In genomic region chr5:179344301-179345178, GRCh38 we compare ENCODE assay signal across 11 cellular contexts. TPM values are rescaled to one million over a fixed set of nuclear protein-coding genes. Genes with fewer than 3 reads are reported as not detected.
DNase-seq lines count a peak whose midpoint lies in the region; ATAC-seq and TF ChIP-seq lines count a peak whose summit lies in the region.
"Had no signal": no experiment of that assay in that cellular context is flagged by ENCODE, and none has a peak within 500 bp of the region (broad histone marks: within the 10 kb centered on the region; RNA-seq: fewer than 3 reads in every experiment).

No MANE protein-coding gene starts in this region.

- H2AFZ ChIP-seq in parathyroid adenoma: peak overlapping the region; percentile 57

- DNase-seq in BJ (ENCODE audit: low read depth): no peak
- no peak for DNase-seq in RWPE2 (ENCODE audit: low spot score)
- DNase-seq in heart right ventricle: no peak
- no peak for DNase-seq in stimulated activated naive CD4-positive, alpha-beta T cell (lab: John Stamatoyannopoulos, UW)
- no peak for DNase-seq in NCI-H2081 (lab: John Stamatoyannopoulos, UW)
- DNase-seq in cerebellar cortex (ENCODE audit: low spot score): no peak
- DNase-seq in NK-92 (lab: John Stamatoyannopoulos, UW; ENCODE audit: unreplicated experiment): no peak
- DNase-seq: natural killer cell, OCI-M1 had no signal

- POLR2A ChIA-PET in BJ (lab: Charles Lee): no interaction called here

- intact Hi-C loops in heart right ventricle (cut with DNase I): loop anchor here in 9 of 10 donors (5.0 to 10.0 kb wide), 4 partner anchors 170 to 180 kb away; no protein-coding TSS in a partner anchor

- H3K4me2 ChIP-seq in parathyroid adenoma (ENCODE audit: low read length): peak overlapping the region; percentile 51

- H3K36me3 ChIP-seq in BJ (ENCODE audit: control insufficient read depth, insufficient read depth, low read length) (peaks cover 8% of the 10 kb centered on the region), RWPE2 (ENCODE audit: low read depth) (no peaks in the 10 kb centered on the region), heart right ventricle (peaks cover 0 to 6% (median 0%) of the 10 kb centered on the region in 9 donors), parathyroid adenoma (ENCODE audit: control insufficient read depth, insufficient read depth, low read length) (no peaks in the 10 kb centered on the region)

- ATAC-seq in RWPE2 (ENCODE audit: low read depth): peak; percentile 15; the same call in 1 of the 3 replicates
- ATAC-seq in heart right ventricle: peak in 7 of 8 donors; percentile 7 to 52 (median 29)

- H3K27me3 ChIP-seq in BJ (ENCODE audit: control insufficient read depth, insufficient read depth, low read length) (0 out of 2 replicates have a peak, but pooled peaks cover 3% of the 10 kb centered on the region), RWPE2 (ENCODE audit: insufficient read depth, poor library complexity, severe bottlenecking) (peaks cover 58% of the 10 kb centered on the region), heart right ventricle (peaks cover 7 to 84% (median 60%) of the 10 kb centered on the region in 7 donors), parathyroid adenoma (ENCODE audit: control insufficient read depth, insufficient read depth, low read length) (peaks cover 5% of the 10 kb centered on the region)

- no peak overlapping the region for H3K27ac ChIP-seq in RWPE2 (ENCODE audit: poor library complexity, severe bottlenecking)
- H3K27ac ChIP-seq in heart right ventricle: peak overlapping the region in 6 of 10 donors; percentile 15 to 83 (median 52)
- H3K27ac ChIP-seq in parathyroid adenoma: no peak overlapping the region

- H3K4me3 ChIP-seq in BJ (ENCODE audit: low read depth, low read length): peak overlapping the region; percentile 77
- peak overlapping the region; percentile 20 for H3K4me3 ChIP-seq in RWPE2 (ENCODE audit: severe bottlenecking)
- H3K4me3 ChIP-seq in heart right ventricle: peak overlapping the region; percentile 32 to 66 (median 60)
- peak overlapping the region; percentile 14 for H3K4me3 ChIP-seq in parathyroid adenoma (ENCODE audit: low read depth, low read length)

- no peak for TF ChIP-seq CTCF in BJ (IDR thresholded peaks at IDR 0.05; ENCODE audit: insufficient read depth, low read depth, low read length)
- no peak for TF ChIP-seq CTCF in RWPE2 (IDR thresholded peaks at IDR 0.05; ENCODE audit: poor library complexity, severe bottlenecking)
- no peak for TF ChIP-seq CTCF in heart right ventricle (IDR thresholded peaks at IDR 0.05)
- TF ChIP-seq CTCF in parathyroid adenoma (IDR thresholded peaks at IDR 0.05): no peak

- H3K9me3 ChIP-seq in RWPE2 (ENCODE audit: severe bottlenecking) (no peaks in the 10 kb centered on the region), heart right ventricle (no peaks in the 10 kb centered on the region), parathyroid adenoma (ENCODE audit: control insufficient read depth, low read length) (no peaks in the 10 kb centered on the region)

- no peaks in the 10 kb centered on the region for H3K79me2 ChIP-seq in parathyroid adenoma

- CTCF ChIA-PET in BJ (lab: Yijun Ruan, JAX): interaction anchor here (0.7 to 4.6 kb wide), 17 partner anchors 10 to 210 kb away, joined by 3 to 75 read pairs (median 7); no protein-coding TSS in a partner anchor

- H3K4me1 ChIP-seq in RWPE2 (ENCODE audit: insufficient read depth, poor library complexity, severe bottlenecking) (no peaks in the 10 kb centered on the region), heart right ventricle (peaks cover 8 to 46% (median 19%) of the 10 kb centered on the region in 9 donors), parathyroid adenoma (peaks cover 3% of the 10 kb centered on the region)

- H3K9ac ChIP-seq in parathyroid adenoma: no peak overlapping the region

- 0 to 1% methylated on average over 84 to 92 of the region's 92 CpGs for WGBS in heart right ventricle, 2 donors

RNA-seq across cellular contexts. Expression of gene ADAMTS2, which starts 0.7 kb away (rescaled TPM):
- polyA plus RNA-seq in BJ (2011; rRNA removed): 80.0 and 129 TPM in 2 replicates
- polyA minus RNA-seq in BJ (2011; rRNA and poly(A)+ RNA removed): 121 and 171 TPM in 2 replicates
- total RNA-seq in heart right ventricle: 10 to 100 TPM in 1 of 10 donors, 1 to 10 TPM in 9; 1.7 to 13.5 (median 3.0) TPM
- 1 to 10 TPM; 5.0 to 7.3 TPM for polyA plus RNA-seq in heart right ventricle
- total RNA-seq: activated naive CD4-positive, alpha-beta T cell treated with anti-CD3 and anti-CD28 coated beads, Interleukin-2, amount 50 U/mL, for 72 hours had no signal

Comparison
In these comparisons a context has a peak if more than half of its experiments do, and no peak if none do; other contexts are left out.
1. H3K4me3 ChIP-seq: peak in every context shown above with its lines; median percentile 77 in BJ; 60 in heart right ventricle; 20 in RWPE2; 14 in parathyroid adenoma.
2. H3K27ac ChIP-seq: peak in heart right ventricle (6 of 10); none in RWPE2 (single experiment) and parathyroid adenoma (single experiment).